Comparison of ENCODE assay signal across 8 cellular contexts in the genomic region with DNA sequence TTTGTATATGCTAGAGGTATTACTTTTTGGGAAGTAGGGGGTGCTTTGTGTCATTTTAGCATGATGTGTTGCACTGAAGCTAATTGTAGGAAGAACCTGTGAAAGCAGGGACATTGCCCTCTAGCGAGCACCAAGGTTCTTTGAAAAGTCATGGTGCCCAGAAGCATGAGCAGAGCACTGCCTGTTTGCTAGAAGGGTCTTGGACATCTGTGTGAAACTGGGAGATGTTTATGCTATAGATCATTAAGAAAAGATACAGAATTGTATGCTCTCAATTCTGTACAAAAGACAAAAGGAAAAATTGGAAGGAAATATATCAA. TPM values are rescaled to one million over a fixed set of nuclear protein-coding genes. Genes with fewer than 3 reads are reported as not detected.
A peak's percentile ranks its signal among the peaks of the same experiment; 100 is the strongest.
DNase-seq lines count a peak whose midpoint lies in the region; ATAC-seq and TF ChIP-seq lines count a peak whose summit lies in the region.

No MANE protein-coding gene starts in this region.

- no peaks in the 10 kb centered on the region for H3K4me1 ChIP-seq in foreskin keratinocyte

- ATAC-seq in GM21367 (IDR thresholded peaks at IDR 0.05; ENCODE audit: unreplicated experiment) = peak; percentile 46
- no peak for ATAC-seq in foreskin keratinocyte
- no peak for ATAC-seq in GM18519 (IDR thresholded peaks at IDR 0.05; ENCODE audit: low FRiP score, unreplicated experiment)
- no peak for ATAC-seq in GM21526 (IDR thresholded peaks at IDR 0.05; ENCODE audit: low FRiP score, unreplicated experiment)
- no peak for ATAC-seq in esophagus mucosa

- H3K27ac ChIP-seq in foreskin keratinocyte = no peak overlapping the region

- TF ChIP-seq CTCF in GM12874 (IDR thresholded peaks at IDR 0.05; ENCODE audit: insufficient read depth, low read depth, low read length) = peak; percentile 44; the same call in 1 of the 2 replicates
- peak; percentile 27 for TF ChIP-seq CTCF in foreskin keratinocyte (conservative IDR thresholded peaks at IDR 0.05)

- H3K27me3 ChIP-seq in foreskin keratinocyte = no peaks in the 10 kb centered on the region

- in situ Hi-C loops in KBM-7 (cut with MboI; ENCODE audit: low pct_unique_long_range_greater_than_20kb, low sequenced_read_pairs) = no loop called here

- peak; percentile 36 for DNase-seq in KBM-7
- no peak for DNase-seq in foreskin keratinocyte
- no peak for DNase-seq in 8988T

RNA-seq across cellular contexts. Expression of a gene that starts 14.7 kb away (rescaled TPM):
- total RNA-seq in foreskin keratinocyte (0.11 TPM in 1 of 2 replicates, not detected in the other), esophagus mucosa (not detected)
- polyA plus RNA-seq in foreskin keratinocyte = not detected in 2 replicates

RNA-seq across cellular contexts. Expression of a gene that starts 29.2 kb away (rescaled TPM):
- total RNA-seq in foreskin keratinocyte (not detected in 2 replicates), esophagus mucosa (not detected)
- polyA plus RNA-seq in foreskin keratinocyte = not detected in 2 replicates
